Comparison of ENCODE assay signal across 11 cellular contexts in genomic region chr2:222733846-222734689, GRCh38.
DNase-seq lines count a peak whose midpoint lies in the region; ATAC-seq and TF ChIP-seq lines count a peak whose summit lies in the region.
"Had no signal": no experiment of that assay in that cellular context is flagged by ENCODE, and none has a peak within 500 bp of the region (broad histone marks: within the 10 kb centered on the region; RNA-seq: fewer than 3 reads in every experiment).

No MANE protein-coding gene starts in this region.

- no peaks in the 10 kb centered on the region for H3K9me3 ChIP-seq in smooth muscle cell (replicated peaks; ENCODE audit: low read depth)

- H3K27me3 Mint-ChIP-seq in type B pancreatic cell, result peaks cover 15% of the 10 kb centered on the region

- H3K4me1 Mint-ChIP-seq in type B pancreatic cell (ENCODE audit: unreplicated experiment), result peaks cover 8% of the 10 kb centered on the region

- no peak for TF ChIP-seq CTCF in cardiac fibroblast (IDR thresholded peaks at IDR 0.05; ENCODE audit: low read depth, low read length)
- no peak for TF ChIP-seq CTCF in smooth muscle cell (IDR thresholded peaks at IDR 0.05; ENCODE audit: borderline replicate concordance, insufficient read depth, poor library complexity, severe bottlenecking)
- TF ChIP-seq CTCF in type B pancreatic cell (conservative IDR thresholded peaks at IDR 0.05), result no peak
- TF ChIP-seq CTCF in foreskin keratinocyte (conservative IDR thresholded peaks at IDR 0.05), result no peak

- H3K4me3 Mint-ChIP-seq in type B pancreatic cell, result no peak overlapping the region

- no peaks in the 10 kb centered on the region for H3K79me2 ChIP-seq in smooth muscle cell (ENCODE audit: low read depth)

- H3K4me1 ChIP-seq in smooth muscle cell (ENCODE audit: low read depth), result no peaks in the 10 kb centered on the region
- peaks cover 6% of the 10 kb centered on the region for H3K4me1 ChIP-seq in foreskin keratinocyte

- H3K27ac ChIP-seq in smooth muscle cell (ENCODE audit: low read depth), result no peak overlapping the region
- no peak overlapping the region for H3K27ac ChIP-seq in foreskin keratinocyte

- ATAC-seq in GM19324 (IDR thresholded peaks at IDR 0.05; ENCODE audit: low FRiP score, unreplicated experiment), result peak; percentile 2
- ATAC-seq in left lobe of liver, result peak; percentile 24
- ATAC-seq in HG03139 (IDR thresholded peaks at IDR 0.05; ENCODE audit: unreplicated experiment), result no peak
- no peak for ATAC-seq in foreskin keratinocyte
- ATAC-seq in HG02970 (IDR thresholded peaks at IDR 0.05; ENCODE audit: low FRiP score, unreplicated experiment), result no peak

- H3K36me3 Mint-ChIP-seq in type B pancreatic cell, result no peaks in the 10 kb centered on the region
- H3K36me3 Mint-ChIP-seq: activated naive CD4-positive, alpha-beta T cell treated with anti-CD3 and anti-CD28 coated beads, Interleukin-2, amount 50 U/mL, for 72 hours had no signal

- DNase-seq in cardiac fibroblast (ENCODE audit: low read depth in 2 of 2), result peak; percentile 18 to 81
- DNase-seq in left lobe of liver (ENCODE audit: low spot score), result no peak
- no peak for DNase-seq in smooth muscle cell (lab: John Stamatoyannopoulos, UW; ENCODE audit: unreplicated experiment)
- DNase-seq in type B pancreatic cell (ENCODE audit: extremely low spot score, unreplicated experiment), result no peak
- DNase-seq in foreskin keratinocyte, result no peak
- DNase-seq: COR-L47, NCI-H510A treated with DMSO at 0.1 percent for 48 hours had no signal

- H3K36me3 ChIP-seq in smooth muscle cell (ENCODE audit: low read depth), result no peaks in the 10 kb centered on the region

- H3K9me3 Mint-ChIP-seq in type B pancreatic cell, result no peaks in the 10 kb centered on the region

- no peaks in the 10 kb centered on the region for H3K27me3 ChIP-seq in smooth muscle cell (ENCODE audit: low read depth)
- H3K27me3 ChIP-seq in foreskin keratinocyte, result no peaks in the 10 kb centered on the region

- no peak overlapping the region for H3K9ac ChIP-seq in smooth muscle cell (ENCODE audit: low read depth)

- H4K20me1 ChIP-seq in smooth muscle cell (ENCODE audit: low read depth), result no peaks in the 10 kb centered on the region

- WGBS in smooth muscle cell (ENCODE audit: low lambda C conversion rate), result 83% methylated on average over 10 of the region's 10 CpGs

- H3K4me2 ChIP-seq in smooth muscle cell, result no peak overlapping the region

- H3K4me3 ChIP-seq in cardiac fibroblast (replicated peaks in 1 of 2; ENCODE audit: low read depth in 2 of 2, low read length in 2 of 2) (no peak overlapping the region), smooth muscle cell (no peak overlapping the region)

- no peaks in the 10 kb centered on the region for H3F3A ChIP-seq in smooth muscle cell (ENCODE audit: low read depth)

- H2AFZ ChIP-seq in smooth muscle cell (ENCODE audit: low read depth), result peak overlapping the region; percentile 46

- H3K27ac Mint-ChIP-seq in type B pancreatic cell, result no peak overlapping the region
- H3K27ac Mint-ChIP-seq: activated naive CD4-positive, alpha-beta T cell treated with anti-CD3 and anti-CD28 coated beads, Interleukin-2, amount 50 U/mL, for 72 hours had no signal

Comparison
In these comparisons a context has a peak if more than half of its experiments do, and no peak if none do; other contexts are left out.
1. ATAC-seq: peak in GM19324 (single experiment) and left lobe of liver (single experiment); none in HG03139 (single experiment), foreskin keratinocyte (single experiment) and HG02970 (single experiment).
2. DNase-seq: peak in cardiac fibroblast (2 of 2); none in left lobe of liver (single experiment), smooth muscle cell (single experiment), type B pancreatic cell (single experiment) and foreskin keratinocyte (0 of 2).